ENCODE assay signal across 8 cellular contexts in genomic region chr7:65509368-65510186, GRCh38.
DNase-seq lines count a peak whose midpoint lies in the region; ATAC-seq and TF ChIP-seq lines count a peak whose summit lies in the region.

No MANE protein-coding gene starts in this region.

- H3K4me3 ChIP-seq in H7 (ENCODE audit: insufficient read depth, low read depth, low read length) (peak overlapping the region; percentile 32), SJCRH30 (peak overlapping the region; percentile 43), fibroblast of pulmonary artery (replicated peaks; ENCODE audit: low read depth, low read length) (peak overlapping the region; percentile 44)

- no peaks in the 10 kb centered on the region for H3K4me1 ChIP-seq in SJCRH30

- no peak for TF ChIP-seq CTCF in fibroblast of pulmonary artery (IDR thresholded peaks at IDR 0.05; ENCODE audit: low read length, missing control alignments)

- no peaks in the 10 kb centered on the region for H3K36me3 ChIP-seq in H7 (replicated peaks; ENCODE audit: control insufficient read depth, insufficient read depth, low read length)
- no peaks in the 10 kb centered on the region for H3K36me3 ChIP-seq in SJCRH30

- intact Hi-C loops in posterior vena cava (cut with DNase I) = no loop called here

- ATAC-seq in HG03196 (IDR thresholded peaks at IDR 0.05; ENCODE audit: unreplicated experiment) = no peak
- ATAC-seq in GM21786 (IDR thresholded peaks at IDR 0.05; ENCODE audit: unreplicated experiment) = no peak

- no peak overlapping the region for H3K27ac ChIP-seq in SJCRH30

- peak; percentile 28 for DNase-seq in H7
- no peak for DNase-seq in SJCRH30
- no peak for DNase-seq in fibroblast of pulmonary artery (ENCODE audit: low read depth)
- DNase-seq in retina = peak; percentile 63
- no peak for DNase-seq in stimulated activated naive CD4-positive, alpha-beta T cell treated with Interleukin-2 at 50 U/mL for 16 hours (lab: John Stamatoyannopoulos, UW)
- DNase-seq in posterior vena cava (ENCODE audit: low spot score) = no peak

- H3K27me3 ChIP-seq in H7 (ENCODE audit: control insufficient read depth, insufficient read depth, low read length) (peaks cover 27% of the 10 kb centered on the region), SJCRH30 (peaks cover 5% of the 10 kb centered on the region)

- H3K9me3 ChIP-seq in SJCRH30 (replicated peaks) = no peaks in the 10 kb centered on the region

Comparison
In these comparisons a context has a peak if more than half of its experiments do, and no peak if none do; other contexts are left out.
1. DNase-seq: peak in H7 (single experiment) and retina (single experiment); none in SJCRH30 (0 of 2), fibroblast of pulmonary artery (single experiment), stimulated activated naive CD4-positive, alpha-beta T cell treated with Interleukin-2 at 50 U/mL for 16 hours (single experiment) and posterior vena cava (single experiment).
2. Peak in every context shown above with its lines, with median percentiles within 50 percentile points of each other: H3K4me3 ChIP-seq.